ENCODE assay signal across 11 cellular contexts in the genomic region with DNA sequence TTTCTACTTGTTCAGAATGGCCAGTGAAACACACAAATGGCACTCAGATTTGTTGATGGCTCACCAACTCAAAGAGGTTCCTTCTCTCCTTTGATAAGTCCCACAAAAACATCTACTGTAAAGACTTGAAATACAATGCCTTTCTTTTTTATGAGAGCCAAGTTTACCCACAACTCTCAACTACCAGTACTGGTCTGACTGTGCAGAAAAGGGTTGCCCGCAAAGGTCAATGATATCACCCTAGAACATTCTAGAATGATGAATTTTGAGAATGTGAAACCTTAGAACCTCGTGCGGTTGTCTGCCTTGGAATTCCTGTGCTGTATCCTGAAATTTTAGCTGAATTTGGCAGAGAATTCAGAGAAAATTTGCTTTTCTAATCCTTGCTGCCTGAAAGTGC. TPM values are rescaled to one million over a fixed set of nuclear protein-coding genes. Genes with fewer than 3 reads are reported as not detected.
A peak's percentile ranks its signal among the peaks of the same experiment; 100 is the strongest.
DNase-seq lines count a peak whose midpoint lies in the region; ATAC-seq and TF ChIP-seq lines count a peak whose summit lies in the region.
"Had no signal": no experiment of that assay in that cellular context is flagged by ENCODE, and none has a peak within 500 bp of the region (broad histone marks: within the 10 kb centered on the region; RNA-seq: fewer than 3 reads in every experiment).

No MANE protein-coding gene starts in this region.

- peak; percentile 61 for ATAC-seq in GM18511 (IDR thresholded peaks at IDR 0.05; ENCODE audit: unreplicated experiment)
- peak; percentile 68 for ATAC-seq in GM21360 (IDR thresholded peaks at IDR 0.05; ENCODE audit: unreplicated experiment)
- ATAC-seq in HG03159 (IDR thresholded peaks at IDR 0.05; ENCODE audit: unreplicated experiment): peak; percentile 54
- ATAC-seq: Panc1 had no signal

- peak; percentile 3 for TF ChIP-seq CTCF in endothelial cell (IDR thresholded peaks at IDR 0.05; ENCODE audit: unreplicated experiment)

- H3K4me1 Mint-ChIP-seq in endothelial cell (ENCODE audit: unreplicated experiment): peaks cover 4% of the 10 kb centered on the region

- H3K4me3 Mint-ChIP-seq in endothelial cell (ENCODE audit: unreplicated experiment): no peak overlapping the region

- no peak for DNase-seq in endothelial cell (ENCODE audit: low spot score)
- DNase-seq in G401 (ENCODE audit: low spot score): no peak
- no peak for DNase-seq in D341Med (ENCODE audit: low spot score)
- no peak for DNase-seq in AG08396 (ENCODE audit: low spot score)
- DNase-seq in HK-2 (ENCODE audit: unreplicated experiment): no peak
- DNase-seq: amygdala, NCI-H1417 treated with DMSO at 0.1 percent for 48 hours had no signal

- no peaks in the 10 kb centered on the region for H3K27me3 Mint-ChIP-seq in endothelial cell (ENCODE audit: unreplicated experiment)

- in situ Hi-C loops in G401 (cut with HindIII; ENCODE audit: low sequenced_read_pairs): no loop called here

- H3K27ac Mint-ChIP-seq in endothelial cell (ENCODE audit: unreplicated experiment): no peak overlapping the region

- H3K9me3 Mint-ChIP-seq in endothelial cell (ENCODE audit: unreplicated experiment): no peaks in the 10 kb centered on the region

- H3K36me3 Mint-ChIP-seq in endothelial cell (ENCODE audit: low read depth, unreplicated experiment): no peaks in the 10 kb centered on the region

RNA-seq across cellular contexts. Expression of a gene that starts 19.1 kb away (rescaled TPM):
- 100.0 TPM for total RNA-seq in endothelial cell (ENCODE audit: unreplicated experiment)
- 61.8 and 93.8 TPM in 2 replicates for total RNA-seq in G401 (2014; rRNA removed; shearing (Covaris generic))
